ENCODE assay signal across 20 cellular contexts in genomic region chrX:40007136-40007535, GRCh38.
DNase-seq lines count a peak whose midpoint lies in the region; ATAC-seq and TF ChIP-seq lines count a peak whose summit lies in the region.
"Had no signal": no experiment of that assay in that cellular context is flagged by ENCODE, and none has a peak within 500 bp of the region (broad histone marks: within the 10 kb centered on the region; RNA-seq: fewer than 3 reads in every experiment).

No MANE protein-coding gene starts in this region.

- H3K27me3 ChIP-seq in H7 (ENCODE audit: control insufficient read depth, insufficient read depth, low read length) (peaks cover 70% of the 10 kb centered on the region), smooth muscle cell (ENCODE audit: low read depth) (no peaks in the 10 kb centered on the region), Peyer's patch (no peaks in the 10 kb centered on the region)
- H3K27me3 ChIP-seq: body of pancreas had no signal

- H3K4me1 ChIP-seq in smooth muscle cell (ENCODE audit: low read depth) (peaks cover 68% of the 10 kb centered on the region), Peyer's patch (peaks cover 0 to 11% (median 5%) of the 10 kb centered on the region in 4 donors)

- H3K27ac ChIP-seq in smooth muscle cell (ENCODE audit: low read depth): no peak overlapping the region
- no peak overlapping the region for H3K27ac ChIP-seq in Peyer's patch
- H3K27ac ChIP-seq: body of pancreas, neutrophil, thoracic aorta had no signal

- H4K20me1 ChIP-seq in smooth muscle cell (ENCODE audit: low read depth): no peaks in the 10 kb centered on the region

- H3K9me3 ChIP-seq in smooth muscle cell (replicated peaks; ENCODE audit: low read depth): no peaks in the 10 kb centered on the region
- no peaks in the 10 kb centered on the region for H3K9me3 ChIP-seq in Peyer's patch
- H3K9me3 ChIP-seq: body of pancreas, neutrophil, thoracic aorta had no signal

- H3K4me3 ChIP-seq in H7 (ENCODE audit: insufficient read depth, low read depth, low read length): peak overlapping the region; percentile 59
- no peak overlapping the region for H3K4me3 ChIP-seq in smooth muscle cell
- H3K4me3 ChIP-seq in Peyer's patch: no peak overlapping the region
- H3K4me3 ChIP-seq: body of pancreas, thoracic aorta had no signal

- H3K4me1 Mint-ChIP-seq in brain: peaks cover 80% of the 10 kb centered on the region

- H3K27ac Mint-ChIP-seq in brain: peak overlapping the region in 4 of 5 experiments; percentile 36 to 81 (median 70)
- H3K27ac Mint-ChIP-seq: activated B cell treated with CpG ODN at 0.5 μM for 24 hours had no signal

- H3K9me3 Mint-ChIP-seq in brain: peaks cover 0 to 13% (median 2%) of the 10 kb centered on the region in 5 experiments
- H3K9me3 Mint-ChIP-seq: activated B cell treated with CpG ODN at 0.5 μM for 24 hours had no signal

- DNase-seq in H7 (peak; percentile 76), islet precursor cell (peak; percentile 96), smooth muscle cell (lab: John Stamatoyannopoulos, UW; ENCODE audit: unreplicated experiment) (no peak), Peyer's patch (no peak), LoVo (ENCODE audit: low spot score) (no peak), NCI-H1930 (lab: John Stamatoyannopoulos, UW) (no peak)
- DNase-seq: activated B cell treated with CpG ODN at 0.5 μM for 24 hours; activated effector memory CD4-positive, alpha-beta T cell treated with anti-CD3 and anti-CD28 coated beads, Interleukin-2, amount 50 U/mL, for 16 hours; body of pancreas; NCI-H1092; NCI-H2081; NCI-H446 treated with DMSO at 0.1 percent for 48 hours; small intestine; stimulated activated naive CD4-positive, alpha-beta T cell treated with Interleukin-2 at 50 U/mL for 16 hours; T-helper 9 cell had no signal

- no peak overlapping the region for H3K9ac ChIP-seq in smooth muscle cell (ENCODE audit: low read depth)

- TF ChIP-seq CTCF in brain (conservative IDR thresholded peaks at IDR 0.05) (no peak), smooth muscle cell (IDR thresholded peaks at IDR 0.05; ENCODE audit: borderline replicate concordance, insufficient read depth, poor library complexity, severe bottlenecking) (no peak), Peyer's patch (IDR thresholded peaks at IDR 0.05) (no peak)

- no peaks in the 10 kb centered on the region for H3K36me3 Mint-ChIP-seq in brain

- no peak for ATAC-seq in HG03520 (IDR thresholded peaks at IDR 0.05; ENCODE audit: unreplicated experiment)
- ATAC-seq: body of pancreas, Panc1 had no signal

- peaks cover 75% of the 10 kb centered on the region for H3K27me3 Mint-ChIP-seq in brain

- no peak for TF ChIP-seq POLR2A in Peyer's patch (IDR thresholded peaks at IDR 0.05)

- no peak overlapping the region for H2AFZ ChIP-seq in smooth muscle cell (ENCODE audit: low read depth)

- 20% methylated on average over 21 of the region's 21 CpGs for WGBS in smooth muscle cell (ENCODE audit: low lambda C conversion rate)

- H3F3A ChIP-seq in smooth muscle cell (ENCODE audit: low read depth): peaks cover 43% of the 10 kb centered on the region

- H3K79me2 ChIP-seq in smooth muscle cell (ENCODE audit: low read depth): no peaks in the 10 kb centered on the region

- peak overlapping the region in 3 of 5 experiments; percentile 39 to 81 (median 76) for H3K4me3 Mint-ChIP-seq in brain

- no peaks in the 10 kb centered on the region for H3K36me3 ChIP-seq in H7 (replicated peaks; ENCODE audit: control insufficient read depth, insufficient read depth, low read length)
- no peaks in the 10 kb centered on the region for H3K36me3 ChIP-seq in smooth muscle cell (ENCODE audit: low read depth)
- no peaks in the 10 kb centered on the region for H3K36me3 ChIP-seq in Peyer's patch
- H3K36me3 ChIP-seq: neutrophil, thoracic aorta had no signal

- H3K4me2 ChIP-seq in smooth muscle cell: peak overlapping the region; percentile 86

Comparison
In these comparisons a context has a peak if more than half of its experiments do, and no peak if none do; other contexts are left out.
1. DNase-seq: peak in H7 (single experiment) and islet precursor cell (single experiment); none in smooth muscle cell (single experiment), Peyer's patch (0 of 3), LoVo (single experiment) and NCI-H1930 (0 of 2).